In genomic region chr12:79544439-79544838, GRCh38 we compare ENCODE assay signal across 8 cellular contexts.
DNase-seq lines count a peak whose midpoint lies in the region; ATAC-seq and TF ChIP-seq lines count a peak whose summit lies in the region.
"Not testable (repeated sequence)": the region's sequence is repeated elsewhere in the genome, so short reads cannot be mapped to it uniquely, and the experiment has no call there.

No MANE protein-coding gene starts in this region.

- H3K4me2 ChIP-seq in H9 (ENCODE audit: insufficient read depth, insufficient read length, low read length); mesenchymal stem cell (ENCODE audit: low read length, poor library complexity, severe bottlenecking): not testable (repeated sequence)

- H3K23me2 ChIP-seq in H9 (ENCODE audit: insufficient read length, low read depth, low read length, poor library complexity, severe bottlenecking) = not testable (repeated sequence)

- not testable (repeated sequence) for H3K36me3 ChIP-seq in RWPE2 (ENCODE audit: low read depth); mesenchymal stem cell (ENCODE audit: control insufficient read depth in 1 of 2, insufficient read depth in 2 of 2, low read depth in 1 of 2, low read length in 2 of 2)

- not testable (repeated sequence) for H3K18ac ChIP-seq in H9 (ENCODE audit: insufficient read length, low read depth, low read length); mesenchymal stem cell (ENCODE audit: low read depth in 1 of 2, low read length in 2 of 2)

- not testable (repeated sequence) for H3K4me3 Mint-ChIP-seq in Calu3 (ENCODE audit: low read depth, unreplicated experiment); type B pancreatic cell
- peak overlapping the region in 1 of 2 experiments; percentile 2; a peak in 1 of 5 replicates for H3K4me3 Mint-ChIP-seq in H9

- H3K4me3 ChIP-seq in RWPE2 (ENCODE audit: severe bottlenecking); astrocyte of the spinal cord (ENCODE audit: low read depth, low read length); choroid plexus epithelial cell (ENCODE audit: low read depth, low read length); mesenchymal stem cell (ENCODE audit: insufficient read depth in 1 of 2, low read depth in 1 of 2, low read length in 2 of 2): not testable (repeated sequence)

- H4K91ac ChIP-seq in H9 (ENCODE audit: insufficient read length, low read depth, low read length); mesenchymal stem cell (ENCODE audit: low read length): not testable (repeated sequence)

- not testable (repeated sequence) for H2BK15ac ChIP-seq in H9 (ENCODE audit: low read depth, low read length); mesenchymal stem cell (ENCODE audit: low read depth, poor library complexity, severe bottlenecking)

- H3K27ac Mint-ChIP-seq in Calu3 (ENCODE audit: unreplicated experiment) (peak overlapping the region; percentile 21), H9 (peak overlapping the region; percentile 58 to 99 (median 96)), type B pancreatic cell (peak overlapping the region; percentile 52)

- not testable (repeated sequence) for H2BK5ac ChIP-seq in H9 (ENCODE audit: insufficient read length, low read length); mesenchymal stem cell (ENCODE audit: low read depth, low read length, poor library complexity, severe bottlenecking)

- not testable (repeated sequence) for H3K14ac ChIP-seq in H9 (ENCODE audit: insufficient read depth, low read length); mesenchymal stem cell (ENCODE audit: low read length in 2 of 2)

- ATAC-seq in RWPE2 (ENCODE audit: low read depth) = not testable (repeated sequence)

- not testable (repeated sequence) for H3K79me1 ChIP-seq in H9 (ENCODE audit: insufficient read depth, low read depth, low read length, poor library complexity, severe bottlenecking); mesenchymal stem cell (replicated peaks; ENCODE audit: low read length, poor library complexity, severe bottlenecking)

- H3K4me1 Mint-ChIP-seq in Calu3 (ENCODE audit: low read depth, unreplicated experiment) (peaks cover 72% of the 10 kb centered on the region), H9 (peaks cover 71 to 77% of the 10 kb centered on the region in 2 experiments), type B pancreatic cell (ENCODE audit: unreplicated experiment) (peaks cover 16% of the 10 kb centered on the region)

- not testable (repeated sequence) for H2BK120ac ChIP-seq in H9 (ENCODE audit: low read depth, low read length, poor library complexity, severe bottlenecking); mesenchymal stem cell (ENCODE audit: low read depth, low read length)

- not testable (repeated sequence) for TF ChIP-seq CTCF in Calu3 (IDR thresholded peaks at IDR 0.05; ENCODE audit: unreplicated experiment); H9 (conservative IDR thresholded peaks at IDR 0.05); RWPE2 (IDR thresholded peaks at IDR 0.05; ENCODE audit: poor library complexity, severe bottlenecking); astrocyte of the spinal cord (IDR thresholded peaks at IDR 0.05; ENCODE audit: low read depth, low read length); choroid plexus epithelial cell (conservative IDR thresholded peaks at IDR 0.05; ENCODE audit: low read depth, low read length); type B pancreatic cell (conservative IDR thresholded peaks at IDR 0.05)

- CTCF ChIA-PET in Calu3 (lab: Charles Lee) = not testable (repeated sequence)

- H3K36me3 Mint-ChIP-seq in Calu3 (ENCODE audit: insufficient read depth, unreplicated experiment) = peaks cover 25% of the 10 kb centered on the region
- peaks cover 11 to 31% (median 23%) of the 10 kb centered on the region in 3 experiments for H3K36me3 Mint-ChIP-seq in H9 (ENCODE audit: insufficient read depth in 1 of 3, low read depth in 3 of 3)
- not testable (repeated sequence) for H3K36me3 Mint-ChIP-seq in type B pancreatic cell

- not testable (repeated sequence) for H3K9me3 ChIP-seq in H9 (ENCODE audit: control insufficient read depth, low read depth, low read length); RWPE2 (ENCODE audit: severe bottlenecking); mesenchymal stem cell (ENCODE audit: control insufficient read depth, low read length)

- H3K56ac ChIP-seq in H9 (ENCODE audit: insufficient read length, low read depth, low read length) = not testable (repeated sequence)

- not testable (repeated sequence) for H4K20me1 ChIP-seq in H9 (ENCODE audit: control insufficient read depth, insufficient read depth, insufficient read length)

- not testable (repeated sequence) for H2BK20ac ChIP-seq in H9 (ENCODE audit: low read depth, low read length, poor library complexity, severe bottlenecking)

- not testable (repeated sequence) for H4K8ac ChIP-seq in H9 (replicated peaks; ENCODE audit: insufficient read length, low read depth, low read length); mesenchymal stem cell (ENCODE audit: low read length)

- WGBS in H9 (ENCODE audit: extremely low coverage, insufficient read length, low lambda C conversion rate) = no CpG with 5 or more reads among the region's 3 CpGs
- WGBS in mesenchymal stem cell = 17% methylated on average over 3 of the region's 3 CpGs

- not testable (repeated sequence) for H3K4ac ChIP-seq in H9 (ENCODE audit: low read depth, low read length); mesenchymal stem cell (ENCODE audit: low read depth in 1 of 2, low read length in 2 of 2)

- intact Hi-C loops in Calu3 (cut with micrococcal nuclease; ENCODE audit: unreplicated experiment) = not testable (repeated sequence)

- H3K4me1 ChIP-seq in H9 (ENCODE audit: insufficient read depth, low read length); mesenchymal stem cell (ENCODE audit: control insufficient read depth, insufficient read depth, low read depth, low read length): not testable (repeated sequence)
- H3K4me1 ChIP-seq in RWPE2 (ENCODE audit: insufficient read depth, poor library complexity, severe bottlenecking) = peaks cover 43% of the 10 kb centered on the region

- not testable (repeated sequence) for H3K23ac ChIP-seq in H9 (ENCODE audit: insufficient read length, low read depth, low read length); mesenchymal stem cell (ENCODE audit: low read length in 2 of 2)

- H2BK12ac ChIP-seq in H9 (ENCODE audit: insufficient read length, low read depth, low read length); mesenchymal stem cell (ENCODE audit: low read length in 2 of 2): not testable (repeated sequence)

- not testable (repeated sequence) for H3K9me3 Mint-ChIP-seq in Calu3 (ENCODE audit: low read depth, unreplicated experiment); type B pancreatic cell
- H3K9me3 Mint-ChIP-seq in H9 = peaks cover 10 to 19% of the 10 kb centered on the region in 2 experiments

- H3T11ph ChIP-seq in H9 (ENCODE audit: low read length) = not testable (repeated sequence)

- not testable (repeated sequence) for H4K5ac ChIP-seq in H9 (ENCODE audit: insufficient read length, low read depth, low read length)

- H3K27me3 Mint-ChIP-seq in Calu3 (ENCODE audit: unreplicated experiment); H9 (ENCODE audit: low read depth); type B pancreatic cell: not testable (repeated sequence)

- not testable (repeated sequence) for H3K79me2 ChIP-seq in H9 (ENCODE audit: insufficient read depth, low read length)

- BruUV-seq in Calu3 (replicated peaks; lab: Mats Ljungman, UMichigan) = not testable (repeated sequence)

- H3K9ac ChIP-seq in H9 (ENCODE audit: extremely low read depth, insufficient read length, low read length); mesenchymal stem cell (ENCODE audit: low read length): not testable (repeated sequence)

- in situ Hi-C loops in astrocyte of the spinal cord (cut with HindIII; ENCODE audit: low sequenced_read_pairs) = not testable (repeated sequence)

- not testable (repeated sequence) for DNase-seq in Calu3; H9; RWPE2 (ENCODE audit: low spot score); type B pancreatic cell (ENCODE audit: extremely low spot score, unreplicated experiment)
- DNase-seq in LHCN-M2 (ENCODE audit: low read depth) (peak; percentile 40), astrocyte of the spinal cord (ENCODE audit: low read depth, low spot score) (peak; percentile 19), choroid plexus epithelial cell (ENCODE audit: low read depth) (peak; percentile 28), mesenchymal stem cell (peak; percentile 49)

- not testable (repeated sequence) for H3K27me3 ChIP-seq in H9 (ENCODE audit: insufficient read depth, low read length); RWPE2 (ENCODE audit: insufficient read depth, poor library complexity, severe bottlenecking); mesenchymal stem cell (ENCODE audit: control insufficient read depth in 1 of 2, insufficient read depth in 1 of 2, low read length in 2 of 2)

- not testable (repeated sequence) for H3K27ac ChIP-seq in H9 (ENCODE audit: insufficient read length, low read depth, low read length); mesenchymal stem cell (ENCODE audit: low read length, poor library complexity, severe bottlenecking)
- H3K27ac ChIP-seq in RWPE2 (ENCODE audit: poor library complexity, severe bottlenecking) = peak overlapping the region; percentile 99

- not testable (repeated sequence) for H2AK5ac ChIP-seq in H9 (ENCODE audit: insufficient read length, low read length); mesenchymal stem cell (ENCODE audit: low read length, severe bottlenecking)

- not testable (repeated sequence) for H2AFZ ChIP-seq in H9 (ENCODE audit: low read length); mesenchymal stem cell (ENCODE audit: low read depth, low read length)

Comparison
In these comparisons a context has a peak if more than half of its experiments do, and no peak if none do; other contexts are left out.
1. H3K27ac Mint-ChIP-seq: peak in every context shown above with its lines; median percentile 96 in H9; 52 in type B pancreatic cell; 21 in Calu3.